ENCODE assay signal across 21 cellular contexts in genomic region chr15:67550522-67550921, GRCh38. TPM values are rescaled to one million over a fixed set of nuclear protein-coding genes. Genes with fewer than 3 reads are reported as not detected.
DNase-seq lines count a peak whose midpoint lies in the region; ATAC-seq, FAIRE-seq and TF ChIP-seq lines count a peak whose summit lies in the region.
"Had no signal": no experiment of that assay in that cellular context is flagged by ENCODE, and none has a peak within 500 bp of the region (broad histone marks: within the 10 kb centered on the region; RNA-seq: fewer than 3 reads in every experiment).

No MANE protein-coding gene starts in this region.

- no peak for ATAC-seq in HG03025 (IDR thresholded peaks at IDR 0.05; ENCODE audit: low FRiP score, unreplicated experiment)
- ATAC-seq: CD8-positive, alpha-beta T cell; SK-N-SH treated with all-trans-retinoic acid at 6 μM for 48 hours had no signal

- no peak for FAIRE-seq in small intestine (lab: Jason Lieb, UNC)
- FAIRE-seq: bronchial epithelial cell, frontal cortex, H54, keratinocyte had no signal

- H3K9me3 ChIP-seq in SK-N-MC (ENCODE audit: low read depth, low read length) (no peaks in the 10 kb centered on the region), small intestine (ENCODE audit: control insufficient read depth, low read depth) (no peaks in the 10 kb centered on the region)
- H3K9me3 ChIP-seq: transverse colon had no signal

- peak overlapping the region; percentile 27 for H3K9ac ChIP-seq in SK-N-MC (ENCODE audit: insufficient read length)

- no peak for TF ChIP-seq CTCF in fibroblast of pulmonary artery (IDR thresholded peaks at IDR 0.05; ENCODE audit: low read length, missing control alignments)

- 67 to 73% (median 68%) methylated on average over 4 of the region's 4 CpGs for WGBS in small intestine, 3 donors

- DNase-seq in DMS53 (lab: John Stamatoyannopoulos, UW) (peak; percentile 16), DMS53 treated with DMSO at 0.1 percent for 48 hours (lab: John Stamatoyannopoulos, UW; ENCODE audit: unreplicated experiment) (no peak), SK-N-MC (ENCODE audit: low read depth, low spot score) (no peak), fibroblast of pulmonary artery (ENCODE audit: low read depth) (peak; percentile 17), small intestine (peak; percentile 70), NCI-H82 treated with DMSO at 0.1 percent for 48 hours (lab: John Stamatoyannopoulos, UW; ENCODE audit: unreplicated experiment) (no peak)
- DNase-seq in activated CD4-positive, CD25-positive, alpha-beta regulatory T cell treated with anti-CD3 and anti-CD28 coated beads, Interleukin-2, amount 50 U/mL, for 72 hours: no peak
- DNase-seq: activated CD8-positive, alpha-beta memory T cell treated with anti-CD3 and anti-CD28 coated beads, Interleukin-2, amount 50 U/mL, for 4 hours; activated naive CD4-positive, alpha-beta T cell treated with Interleukin-2 at 50 U/mL for 16 hours; CD8-positive, alpha-beta T cell; NCI-H146; NCI-H446; posterior cingulate gyrus; transverse colon had no signal

- peak overlapping the region; percentile 72 for H3K4me3 ChIP-seq in SK-N-MC
- no peak overlapping the region for H3K4me3 ChIP-seq in fibroblast of pulmonary artery (replicated peaks; ENCODE audit: low read depth, low read length)
- H3K4me3 ChIP-seq in small intestine (ENCODE audit: low read depth in 1 of 2, low read length in 2 of 2): no peak overlapping the region
- H3K4me3 ChIP-seq: transverse colon had no signal

- H3K4me1 ChIP-seq in small intestine (ENCODE audit: control insufficient read depth in 2 of 2, insufficient read depth in 1 of 2, low read depth in 1 of 2, low read length in 1 of 2): peaks cover 0 to 6% of the 10 kb centered on the region in 2 donors

- no peaks in the 10 kb centered on the region for H3K27me3 ChIP-seq in small intestine (ENCODE audit: control insufficient read depth in 2 of 2, insufficient read depth in 2 of 2, low read length in 2 of 2)
- H3K27me3 ChIP-seq: transverse colon had no signal

- H3K36me3 ChIP-seq in SK-N-MC (ENCODE audit: insufficient read depth, low read length) (peaks cover 29% of the 10 kb centered on the region), small intestine (ENCODE audit: control insufficient read depth in 2 of 2, insufficient read depth in 2 of 2, low read length in 2 of 2) (peaks cover 0 to 6% of the 10 kb centered on the region in 2 donors)
- H3K36me3 ChIP-seq: transverse colon had no signal

- H3K27ac ChIP-seq in SK-N-MC (peak overlapping the region; percentile 84), small intestine (ENCODE audit: low read depth in 1 of 2, low read length in 1 of 2) (peak overlapping the region in 1 of 2 donors; percentile 51)
- H3K27ac ChIP-seq: 22Rv1 had no signal

RNA-seq across cellular contexts. Expression of gene MAP2K5, which starts 8.0 kb away (rescaled TPM):
- 10 to 100 TPM; 10.5 to 12.2 (median 11.4) TPM for polyA plus RNA-seq in small intestine

RNA-seq across cellular contexts. Expression of gene C15orf61, which starts 29.6 kb away (rescaled TPM):
- 1 to 10 TPM; 2.2 to 3.2 (median 2.4) TPM for polyA plus RNA-seq in small intestine

Comparison
In these comparisons a context has a peak if more than half of its experiments do, and no peak if none do; other contexts are left out.
1. DNase-seq: peak in DMS53 (single experiment), fibroblast of pulmonary artery (single experiment) and small intestine (single experiment); none in DMS53 treated with DMSO at 0.1 percent for 48 hours (single experiment), SK-N-MC (single experiment), NCI-H82 treated with DMSO at 0.1 percent for 48 hours (single experiment) and activated CD4-positive, CD25-positive, alpha-beta regulatory T cell treated with anti-CD3 and anti-CD28 coated beads, Interleukin-2, amount 50 U/mL, for 72 hours (single experiment).